2 cellular contexts compared by ENCODE assay signal in the genomic region with DNA sequence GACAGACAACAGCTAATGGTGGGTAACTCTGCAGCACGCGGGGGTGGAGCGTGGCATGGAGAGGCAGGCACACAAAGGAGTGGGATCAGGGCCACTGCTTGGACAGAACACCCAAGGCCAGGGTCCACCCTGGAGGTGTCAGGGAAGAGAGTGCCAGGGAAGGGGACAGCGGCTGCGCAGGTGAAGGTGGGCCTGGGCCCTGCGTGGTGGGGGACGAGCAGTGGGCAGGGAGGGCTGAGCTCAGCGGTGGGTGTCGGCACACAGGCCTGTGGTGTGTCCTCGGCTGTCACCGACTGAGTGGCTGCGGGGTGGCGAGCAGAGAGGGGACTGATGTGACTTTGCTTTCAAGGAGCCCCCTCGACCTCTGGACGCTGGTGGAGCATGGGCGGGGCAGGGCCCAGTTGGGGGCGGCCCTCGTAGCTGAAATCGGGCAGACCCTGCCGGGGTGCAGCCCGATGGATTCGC.
TF ChIP-seq lines count a peak whose summit lies in the region.

No MANE protein-coding gene starts in this region.

TF ChIP-seq in SK-N-SH, 30 proteins besides CTCF, POLR2A, EP300 and RAD21 (continued from another document):
- TF ChIP-seq, protein P1, sequence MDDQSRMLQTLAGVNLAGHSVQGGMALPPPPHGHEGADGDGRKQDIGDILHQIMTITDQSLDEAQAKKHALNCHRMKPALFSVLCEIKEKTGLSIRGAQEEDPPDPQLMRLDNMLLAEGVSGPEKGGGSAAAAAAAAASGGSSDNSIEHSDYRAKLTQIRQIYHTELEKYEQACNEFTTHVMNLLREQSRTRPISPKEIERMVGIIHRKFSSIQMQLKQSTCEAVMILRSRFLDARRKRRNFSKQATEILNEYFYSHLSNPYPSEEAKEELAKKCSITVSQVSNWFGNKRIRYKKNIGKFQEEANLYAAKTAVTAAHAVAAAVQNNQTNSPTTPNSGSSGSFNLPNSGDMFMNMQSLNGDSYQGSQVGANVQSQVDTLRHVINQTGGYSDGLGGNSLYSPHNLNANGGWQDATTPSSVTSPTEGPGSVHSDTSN (IDR thresholded peaks at IDR 0.05) = no peak
- no peak for TF ChIP-seq TCF12 (IDR thresholded peaks at IDR 0.05)
- TF ChIP-seq, protein P2, sequence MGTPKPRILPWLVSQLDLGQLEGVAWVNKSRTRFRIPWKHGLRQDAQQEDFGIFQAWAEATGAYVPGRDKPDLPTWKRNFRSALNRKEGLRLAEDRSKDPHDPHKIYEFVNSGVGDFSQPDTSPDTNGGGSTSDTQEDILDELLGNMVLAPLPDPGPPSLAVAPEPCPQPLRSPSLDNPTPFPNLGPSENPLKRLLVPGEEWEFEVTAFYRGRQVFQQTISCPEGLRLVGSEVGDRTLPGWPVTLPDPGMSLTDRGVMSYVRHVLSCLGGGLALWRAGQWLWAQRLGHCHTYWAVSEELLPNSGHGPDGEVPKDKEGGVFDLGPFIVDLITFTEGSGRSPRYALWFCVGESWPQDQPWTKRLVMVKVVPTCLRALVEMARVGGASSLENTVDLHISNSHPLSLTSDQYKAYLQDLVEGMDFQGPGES (IDR thresholded peaks at IDR 0.05; ENCODE audit: low read depth, low read length) = no peak
- TF ChIP-seq, protein P3, sequence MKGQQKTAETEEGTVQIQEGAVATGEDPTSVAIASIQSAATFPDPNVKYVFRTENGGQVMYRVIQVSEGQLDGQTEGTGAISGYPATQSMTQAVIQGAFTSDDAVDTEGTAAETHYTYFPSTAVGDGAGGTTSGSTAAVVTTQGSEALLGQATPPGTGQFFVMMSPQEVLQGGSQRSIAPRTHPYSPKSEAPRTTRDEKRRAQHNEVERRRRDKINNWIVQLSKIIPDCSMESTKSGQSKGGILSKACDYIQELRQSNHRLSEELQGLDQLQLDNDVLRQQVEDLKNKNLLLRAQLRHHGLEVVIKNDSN (IDR thresholded peaks at IDR 0.05; ENCODE audit: borderline replicate concordance, low read depth) = no peak
- TF ChIP-seq, protein P4, sequence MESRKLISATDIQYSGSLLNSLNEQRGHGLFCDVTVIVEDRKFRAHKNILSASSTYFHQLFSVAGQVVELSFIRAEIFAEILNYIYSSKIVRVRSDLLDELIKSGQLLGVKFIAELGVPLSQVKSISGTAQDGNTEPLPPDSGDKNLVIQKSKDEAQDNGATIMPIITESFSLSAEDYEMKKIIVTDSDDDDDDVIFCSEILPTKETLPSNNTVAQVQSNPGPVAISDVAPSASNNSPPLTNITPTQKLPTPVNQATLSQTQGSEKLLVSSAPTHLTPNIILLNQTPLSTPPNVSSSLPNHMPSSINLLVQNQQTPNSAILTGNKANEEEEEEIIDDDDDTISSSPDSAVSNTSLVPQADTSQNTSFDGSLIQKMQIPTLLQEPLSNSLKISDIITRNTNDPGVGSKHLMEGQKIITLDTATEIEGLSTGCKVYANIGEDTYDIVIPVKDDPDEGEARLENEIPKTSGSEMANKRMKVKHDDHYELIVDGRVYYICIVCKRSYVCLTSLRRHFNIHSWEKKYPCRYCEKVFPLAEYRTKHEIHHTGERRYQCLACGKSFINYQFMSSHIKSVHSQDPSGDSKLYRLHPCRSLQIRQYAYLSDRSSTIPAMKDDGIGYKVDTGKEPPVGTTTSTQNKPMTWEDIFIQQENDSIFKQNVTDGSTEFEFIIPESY (IDR thresholded peaks at IDR 0.05; ENCODE audit: borderline replicate concordance, low read depth) = no peak
- TF ChIP-seq, protein P5, sequence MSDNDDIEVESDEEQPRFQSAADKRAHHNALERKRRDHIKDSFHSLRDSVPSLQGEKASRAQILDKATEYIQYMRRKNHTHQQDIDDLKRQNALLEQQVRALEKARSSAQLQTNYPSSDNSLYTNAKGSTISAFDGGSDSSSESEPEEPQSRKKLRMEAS (IDR thresholded peaks at IDR 0.05; ENCODE audit: low read depth) = no peak
- TF ChIP-seq FOXM1 (IDR thresholded peaks at IDR 0.05; ENCODE audit: low read depth) = no peak

TF ChIP-seq in SK-N-SH treated with all-trans-retinoic acid at 6 μM for 48 hours, 23 proteins besides CTCF, POLR2A, EP300 and RAD21 (continued from another document):
- TF ChIP-seq ZNF8 (CRISPR knock-in tag; IDR thresholded peaks at IDR 0.05) (no peak), GLIS3 (CRISPR knock-in tag; IDR thresholded peaks at IDR 0.05) (no peak), ZFP3 (CRISPR knock-in tag; IDR thresholded peaks at IDR 0.05) (no peak)
